ENCODE assay signal across 8 cellular contexts in the genomic region with DNA sequence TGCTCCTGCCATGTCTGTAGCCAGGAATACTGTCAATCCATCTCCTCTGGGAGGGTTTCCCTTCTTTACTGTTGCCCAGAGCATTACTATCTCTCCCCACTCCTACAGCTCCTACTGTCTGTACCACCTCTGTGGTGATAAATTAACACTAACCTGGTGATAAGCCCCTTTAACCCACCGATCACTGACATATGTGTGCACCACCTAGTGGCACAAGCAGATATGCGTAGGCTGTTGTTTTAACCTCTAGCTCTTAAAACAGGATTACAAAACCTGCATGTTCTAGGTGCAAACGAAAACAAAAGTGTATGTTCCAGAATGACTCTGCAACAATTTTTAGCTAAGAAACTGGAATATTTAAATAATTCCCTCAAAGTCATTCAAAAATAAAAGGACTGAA.
DNase-seq lines count a peak whose midpoint lies in the region; ATAC-seq, FAIRE-seq and TF ChIP-seq lines count a peak whose summit lies in the region.

No MANE protein-coding gene starts in this region.

- no peaks in the 10 kb centered on the region for H3K79me2 ChIP-seq in H1 (ENCODE audit: control insufficient read depth in 1 of 2, insufficient read depth in 2 of 2, low read length in 2 of 2)

- H3K4me3 ChIP-seq in H1 (ENCODE audit: extremely low read depth in 1 of 4, insufficient read depth in 2 of 4, low read depth in 3 of 4, low read length in 4 of 4) = no peak overlapping the region
- no peak overlapping the region for H3K4me3 ChIP-seq in transverse colon
- no peak overlapping the region for H3K4me3 ChIP-seq in MG63

- H3K23ac ChIP-seq in H1 (ENCODE audit: insufficient read length) = no peak overlapping the region

- H3K27ac ChIP-seq in H1 (ENCODE audit: low read depth, low read length) (no peak overlapping the region), transverse colon (no peak overlapping the region)

- H3K36me3 ChIP-seq in H1 (ENCODE audit: control insufficient read depth in 2 of 4, insufficient read depth in 4 of 4, low read length in 3 of 4) (no peaks in the 10 kb centered on the region), transverse colon (no peaks in the 10 kb centered on the region), MG63 (no peaks in the 10 kb centered on the region)

- no peak overlapping the region for H4K5ac ChIP-seq in H1 (ENCODE audit: insufficient read length, low read depth, low read length)

- no peaks in the 10 kb centered on the region for H4K20me1 ChIP-seq in H1 (replicated peaks in 1 of 2; ENCODE audit: control insufficient read depth in 1 of 2, insufficient read depth in 2 of 2, low read length in 2 of 2)

- no peak overlapping the region for H2AFZ ChIP-seq in H1 (ENCODE audit: low read length)

- H3K79me1 ChIP-seq in H1 (ENCODE audit: low read depth, low read length) = no peaks in the 10 kb centered on the region

- no peak overlapping the region for H3K56ac ChIP-seq in H1 (replicated peaks; ENCODE audit: insufficient read length, low read depth, low read length)

- no peak overlapping the region for H2BK20ac ChIP-seq in H1 (ENCODE audit: low read length)

- in situ Hi-C loops in ACHN (cut with HindIII; ENCODE audit: low pct_ligation_motif_present, low pct_unique_long_range_greater_than_20kb, low sequenced_read_pairs) = no loop called here
- in situ Hi-C loops in transverse colon (cut with MboI; ENCODE audit: low pct_ligation_motif_present in 1 of 4, low pct_unique_long_range_greater_than_20kb in 1 of 4, low sequenced_read_pairs in 3 of 4) = no loop called here

- TF ChIP-seq EP300 in H1 (IDR thresholded peaks at IDR 0.05; ENCODE audit: borderline replicate concordance in 1 of 2, low read depth in 2 of 2, low read length in 2 of 2) (no peak), transverse colon (IDR thresholded peaks at IDR 0.05; ENCODE audit: low read depth) (no peak)

- ATAC-seq in GM18520 (IDR thresholded peaks at IDR 0.05; ENCODE audit: unreplicated experiment) = peak; percentile 48

- H3K18ac ChIP-seq in H1 (ENCODE audit: extremely low read depth, low read length) = no peak overlapping the region

- no peak overlapping the region for H2BK120ac ChIP-seq in H1 (replicated peaks; ENCODE audit: low read depth, low read length)

- POLR2A ChIA-PET in H1 (lab: Charles Lee; ENCODE audit: partially characterized antibody) = no interaction called here

- no peak overlapping the region for H3K9ac ChIP-seq in H1 (replicated peaks in 1 of 4; ENCODE audit: extremely low read depth in 1 of 4, low read depth in 3 of 4, low read length in 3 of 4)

- CTCF ChIA-PET in H1 (lab: Charles Lee; ENCODE audit: partially characterized antibody) = interaction anchor here (0.8 to 1.5 kb wide), 12 partner anchors 8 to 315 kb away, joined by 3 to 10 read pairs (median 4); no protein-coding TSS in a partner anchor

- TF ChIP-seq CTCF in LNCAP (IDR thresholded peaks at IDR 0.05) (peak; percentile 69), H1 (IDR thresholded peaks at IDR 0.05; ENCODE audit: control extremely low read depth in 1 of 3, insufficient read depth in 1 of 3, low read depth in 1 of 3, low read length in 3 of 3) (peak in 2 of 3 experiments; percentile 69 to 79; a peak in 3 of 4 replicates), transverse colon (IDR thresholded peaks at IDR 0.05) (peak in 4 of 5 experiments; percentile 15 to 24 (median 18))

- H2AK5ac ChIP-seq in H1 (ENCODE audit: low read depth, low read length) = no peak overlapping the region

- H3K4me2 ChIP-seq in H1 (ENCODE audit: insufficient read depth in 1 of 2, low read depth in 2 of 2, low read length in 2 of 2) = no peak overlapping the region

- FAIRE-seq in H1 (lab: Jason Lieb, UNC) = peak; percentile 62

- intact Hi-C loops in transverse colon (cut with DNase I; ENCODE audit: low total_unique reads) = no loop called here

- H3K14ac ChIP-seq in H1 (ENCODE audit: insufficient read length) = no peak overlapping the region

- no peak overlapping the region for H3K4ac ChIP-seq in H1 (replicated peaks; ENCODE audit: insufficient read length, low read depth, low read length)

- DNase-seq in ACHN = peak; percentile 31
- DNase-seq in H1 (ENCODE audit: low read depth in 1 of 2, low spot score in 2 of 2) = no peak
- DNase-seq in transverse colon = no peak
- DNase-seq in OCI-M2 (lab: John Stamatoyannopoulos, UW; ENCODE audit: unreplicated experiment) = no peak
- no peak for DNase-seq in MG63
- DNase-seq in activated CD4-positive, alpha-beta T cell treated with anti-CD3 and anti-CD28 coated beads for 4 hours = no peak

- H3K4me1 ChIP-seq in H1 (replicated peaks in 1 of 4; ENCODE audit: control insufficient read depth in 3 of 4, insufficient read depth in 4 of 4, low read length in 3 of 4) = peaks cover 0 to 15% (median under 1%) of the 10 kb centered on the region in 4 experiments; a peak in 4 of 7 replicates
- no peaks in the 10 kb centered on the region for H3K4me1 ChIP-seq in transverse colon

- H4K8ac ChIP-seq in H1 (ENCODE audit: extremely low read depth, insufficient read depth, low read length) = no peak overlapping the region

- no peaks in the 10 kb centered on the region for H3K23me2 ChIP-seq in H1 (ENCODE audit: low read depth, low read length)

- TF ChIP-seq POLR2A in H1 (IDR thresholded peaks at IDR 0.05; ENCODE audit: control extremely low read depth in 1 of 2, low read depth in 2 of 2, low read length in 2 of 2) (no peak), transverse colon (IDR thresholded peaks at IDR 0.05) (no peak)

- no peak overlapping the region for H2BK15ac ChIP-seq in H1 (ENCODE audit: low read length)

- H2BK12ac ChIP-seq in H1 (ENCODE audit: low read depth, low read length) = no peak overlapping the region

- no peak overlapping the region for H4K91ac ChIP-seq in H1 (replicated peaks; ENCODE audit: insufficient read length, low read length)

- H3K27me3 ChIP-seq in H1 (replicated peaks in 1 of 4; ENCODE audit: control insufficient read depth in 3 of 4, extremely low read depth in 1 of 4, insufficient read depth in 3 of 4, low read length in 3 of 4) (0 out of 7 replicates have a peak, but pooled peaks cover 0 to 2% (median 0%) of the 10 kb centered on the region in 4 experiments), transverse colon (no peaks in the 10 kb centered on the region), MG63 (no peaks in the 10 kb centered on the region)

- H3K9me3 ChIP-seq in H1 (ENCODE audit: insufficient read depth in 2 of 2, low read depth in 1 of 2, low read length in 1 of 2) (no peaks in the 10 kb centered on the region), transverse colon (no peaks in the 10 kb centered on the region), MG63 (no peaks in the 10 kb centered on the region)

- TF ChIP-seq RAD21 in H1 (IDR thresholded peaks at IDR 0.05 in 1 of 2, conservative IDR thresholded peaks at IDR 0.05 in 1 of 2; ENCODE audit: low read depth in 2 of 2, low read length in 2 of 2) = peak; percentile 50 to 63

- H2BK5ac ChIP-seq in H1 (ENCODE audit: low read depth, low read length) = no peak overlapping the region

- WGBS in H1 (ENCODE audit: extremely low coverage in 1 of 2, insufficient coverage in 1 of 2, insufficient read length in 1 of 2, insufficient replicate concordance in 2 of 2, low coverage in 1 of 2, low lambda C conversion rate in 2 of 2, missing lambda C conversion rate in 1 of 2), 2 experiments = 44% methylated on average over 3 of the region's 3 CpGs; no CpG with 5 or more reads in 1 of the 2 experiments
- WGBS in transverse colon (ENCODE audit: low coverage in 1 of 2), 2 donors = 21 to 25% methylated on average over 3 of the region's 3 CpGs

TF ChIP-seq in H1, 55 proteins besides CTCF, POLR2A, EP300 and RAD21:
- TF ChIP-seq CHD2 (IDR thresholded peaks at IDR 0.05; ENCODE audit: low read length) = no peak
TF ChIP-seq in H1: peak in this region for 0.

Comparison
In these comparisons a context has a peak if more than half of its experiments do, and no peak if none do; other contexts are left out.
1. CTCF ChIP-seq: peak in every context shown above with its lines; median percentile 74 in H1; 69 in LNCAP; 18 in transverse colon.